In genomic region chrX:8846271-8846670, GRCh38 we compare ENCODE assay signal across 13 cellular contexts. TPM values are rescaled to one million over a fixed set of nuclear protein-coding genes. Genes with fewer than 3 reads are reported as not detected.
"Had no signal": no experiment of that assay in that cellular context is flagged by ENCODE, and none has a peak within 500 bp of the region (broad histone marks: within the 10 kb centered on the region; RNA-seq: fewer than 3 reads in every experiment).

No MANE protein-coding gene starts in this region.

- H3K27me3 ChIP-seq: ovary had no signal

- DNase-seq: activated CD4-positive, alpha-beta T cell treated with anti-CD3 and anti-CD28 coated beads, Interleukin-2, amount 50 U/mL, for 1 hour; activated naive CD4-positive, alpha-beta T cell treated with anti-CD3 and anti-CD28 coated beads, Interleukin-2, amount 10 ng/mL, durations not matched to agents 7 days and 5 days; dermis blood vessel endothelial cell; head of caudate nucleus; left lung; ovary; retina had no signal

- H3K36me3 ChIP-seq: left lung, ovary had no signal

- H3K36me3 Mint-ChIP-seq: activated naive CD4-positive, alpha-beta T cell treated with anti-CD3 and anti-CD28 coated beads, Interleukin-2, amount 10 ng/mL, durations not matched to agents 7 days and 5 days had no signal

- H3K4me3 ChIP-seq: left lung, ovary had no signal

- H3K27ac ChIP-seq: left lung, ovary had no signal

- H3K4me1 ChIP-seq: left lung had no signal

- H3K9me3 Mint-ChIP-seq: activated naive CD4-positive, alpha-beta T cell treated with anti-CD3 and anti-CD28 coated beads, Interleukin-2, amount 10 ng/mL, durations not matched to agents 7 days and 5 days; activated T-helper 2 cell treated with anti-CD3 and anti-CD28 coated beads, Interferon-gamma antibody, Interleukin-2, Interleukin-4, amounts not matched to agents 10 μg/mL and 5 μg/mL and 100 μg/mL, durations not matched to agents 14 hours and 24 hours and 36 hours; central memory CD8-positive, alpha-beta T cell had no signal

- H3K9me3 ChIP-seq: left lung, ovary had no signal

- H3K27ac Mint-ChIP-seq: activated naive CD4-positive, alpha-beta T cell treated with anti-CD3 and anti-CD28 coated beads, Interleukin-2, amount 10 ng/mL, durations not matched to agents 7 days and 5 days; activated T-helper 2 cell treated with anti-CD3 and anti-CD28 coated beads, Interferon-gamma antibody, Interleukin-2, Interleukin-4, amounts not matched to agents 10 μg/mL and 5 μg/mL and 100 μg/mL, durations not matched to agents 14 hours and 24 hours and 36 hours had no signal

- H3K4me1 Mint-ChIP-seq: activated naive CD4-positive, alpha-beta T cell treated with anti-CD3 and anti-CD28 coated beads, Interleukin-2, amount 10 ng/mL, durations not matched to agents 7 days and 5 days; central memory CD8-positive, alpha-beta T cell had no signal

- H3K4me3 Mint-ChIP-seq: activated naive CD4-positive, alpha-beta T cell treated with anti-CD3 and anti-CD28 coated beads, Interleukin-2, amount 10 ng/mL, durations not matched to agents 7 days and 5 days; central memory CD8-positive, alpha-beta T cell had no signal

RNA-seq across cellular contexts. Expression of gene FAM9A, which starts 45.1 kb away (rescaled TPM):
- total RNA-seq: activated T-helper 2 cell treated with anti-CD3 and anti-CD28 coated beads, Interferon-gamma antibody, Interleukin-2, Interleukin-4, amounts not matched to agents 10 μg/mL and 5 μg/mL and 100 μg/mL, durations not matched to agents 14 hours and 24 hours and 36 hours; dermis blood vessel endothelial cell; esophagus mucosa; fibroblast of villous mesenchyme; left lung; ovary; skeletal muscle tissue; T-helper 2 cell treated with Interferon-gamma antibody and Interleukin-4, amounts not matched to agents 100 ng/mL and 5 ng/mL, for 36 hours had no signal
